13 cellular contexts compared by ENCODE assay signal in the genomic region with DNA sequence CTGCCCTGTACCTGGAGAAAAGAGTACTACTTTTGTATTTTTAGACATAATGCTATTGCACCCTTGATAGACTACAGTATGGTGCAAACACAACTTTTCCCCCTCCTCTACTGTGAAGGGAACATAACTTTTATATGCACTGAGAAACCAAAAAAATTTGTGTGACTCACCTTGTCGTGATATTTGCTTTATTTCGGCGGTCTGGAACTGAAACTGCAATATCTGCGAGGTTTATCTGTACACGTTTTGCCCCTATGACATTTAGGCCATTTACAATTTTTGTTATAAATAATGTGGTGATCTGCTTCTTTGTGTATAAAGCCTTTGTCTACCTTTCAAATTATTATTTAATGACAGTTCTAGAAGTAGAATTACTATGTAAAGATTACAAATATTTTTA.
"Had no signal": no experiment of that assay in that cellular context is flagged by ENCODE, and none has a peak within 500 bp of the region (broad histone marks: within the 10 kb centered on the region; RNA-seq: fewer than 3 reads in every experiment).

No MANE protein-coding gene starts in this region.

- H3K27ac ChIP-seq: dorsolateral prefrontal cortex, neural progenitor cell, parathyroid adenoma, SJSA1, tibial nerve had no signal

- H2AFZ ChIP-seq: neural progenitor cell, parathyroid adenoma had no signal

- H3K9ac ChIP-seq: neural progenitor cell, parathyroid adenoma had no signal

- H3K9me3 ChIP-seq: SJSA1 had no signal

- H3K27me3 ChIP-seq: dorsolateral prefrontal cortex, neural progenitor cell, SJSA1, tibial nerve had no signal

- H3K4me1 ChIP-seq: neural progenitor cell had no signal

- H3K27ac Mint-ChIP-seq: neural progenitor cell had no signal

- H3K36me3 Mint-ChIP-seq: neural progenitor cell had no signal

- DNase-seq: activated CD4-positive, alpha-beta T cell treated with anti-CD3 and anti-CD28 coated beads for 4 hours; dorsolateral prefrontal cortex; hypothalamus; midbrain; stimulated activated CD4-positive, alpha-beta T cell treated with anti-CD3 and anti-CD28 coated beads, Interleukin-15, amount 100 ng/mL, for 24 hours; stimulated activated CD4-positive, alpha-beta T cell treated with anti-CD3 and anti-CD28 coated beads, Interleukin-4, amount 100 ng/mL, for 24 hours; SW 1271; T1000 had no signal

- H3K36me3 ChIP-seq: neural progenitor cell, SJSA1, tibial nerve had no signal

- H3K4me3 ChIP-seq: dorsolateral prefrontal cortex, lung, neural progenitor cell, SJSA1, tibial nerve had no signal

- H3K4me3 Mint-ChIP-seq: neural progenitor cell had no signal

- H3K9me3 Mint-ChIP-seq: neural progenitor cell had no signal

- H3K4me2 ChIP-seq: neural progenitor cell had no signal
